1 cellular context compared by ENCODE assay signal in the genomic region with DNA sequence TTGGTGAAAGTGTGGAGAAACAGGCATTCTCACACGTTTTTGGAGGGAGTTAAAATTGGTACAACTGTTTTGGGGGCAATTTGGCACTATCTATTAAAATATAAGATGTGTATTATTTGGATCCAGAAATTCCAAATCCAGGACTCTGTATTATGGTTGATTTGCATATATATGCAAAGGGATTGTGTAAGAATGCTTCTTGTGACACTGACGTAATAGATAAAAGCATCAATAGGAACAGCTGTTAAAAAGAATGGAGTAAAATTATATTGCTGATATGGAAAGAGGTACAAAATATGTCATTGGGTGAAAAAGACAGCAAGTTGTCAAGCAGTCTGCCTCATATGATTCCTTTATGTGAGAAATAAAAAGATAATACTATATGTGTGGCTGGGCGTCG.
A peak's percentile ranks its signal among the peaks of the same experiment; 100 is the strongest.
TF ChIP-seq lines count a peak whose summit lies in the region.

No MANE protein-coding gene starts in this region.

TF ChIP-seq in K562, 482 proteins besides CTCF, POLR2A, EP300 and RAD21 (continued from another document):
- TF ChIP-seq, protein P1, sequence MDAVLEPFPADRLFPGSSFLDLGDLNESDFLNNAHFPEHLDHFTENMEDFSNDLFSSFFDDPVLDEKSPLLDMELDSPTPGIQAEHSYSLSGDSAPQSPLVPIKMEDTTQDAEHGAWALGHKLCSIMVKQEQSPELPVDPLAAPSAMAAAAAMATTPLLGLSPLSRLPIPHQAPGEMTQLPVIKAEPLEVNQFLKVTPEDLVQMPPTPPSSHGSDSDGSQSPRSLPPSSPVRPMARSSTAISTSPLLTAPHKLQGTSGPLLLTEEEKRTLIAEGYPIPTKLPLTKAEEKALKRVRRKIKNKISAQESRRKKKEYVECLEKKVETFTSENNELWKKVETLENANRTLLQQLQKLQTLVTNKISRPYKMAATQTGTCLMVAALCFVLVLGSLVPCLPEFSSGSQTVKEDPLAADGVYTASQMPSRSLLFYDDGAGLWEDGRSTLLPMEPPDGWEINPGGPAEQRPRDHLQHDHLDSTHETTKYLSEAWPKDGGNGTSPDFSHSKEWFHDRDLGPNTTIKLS (IDR thresholded peaks at IDR 0.05; ENCODE audit: borderline replicate concordance, low read depth), result no peak
- peak; percentile 76 for TF ChIP-seq CEBPB (tag; IDR thresholded peaks at IDR 0.05)
